Comparison of ENCODE assay signal across 9 cellular contexts in the genomic region with DNA sequence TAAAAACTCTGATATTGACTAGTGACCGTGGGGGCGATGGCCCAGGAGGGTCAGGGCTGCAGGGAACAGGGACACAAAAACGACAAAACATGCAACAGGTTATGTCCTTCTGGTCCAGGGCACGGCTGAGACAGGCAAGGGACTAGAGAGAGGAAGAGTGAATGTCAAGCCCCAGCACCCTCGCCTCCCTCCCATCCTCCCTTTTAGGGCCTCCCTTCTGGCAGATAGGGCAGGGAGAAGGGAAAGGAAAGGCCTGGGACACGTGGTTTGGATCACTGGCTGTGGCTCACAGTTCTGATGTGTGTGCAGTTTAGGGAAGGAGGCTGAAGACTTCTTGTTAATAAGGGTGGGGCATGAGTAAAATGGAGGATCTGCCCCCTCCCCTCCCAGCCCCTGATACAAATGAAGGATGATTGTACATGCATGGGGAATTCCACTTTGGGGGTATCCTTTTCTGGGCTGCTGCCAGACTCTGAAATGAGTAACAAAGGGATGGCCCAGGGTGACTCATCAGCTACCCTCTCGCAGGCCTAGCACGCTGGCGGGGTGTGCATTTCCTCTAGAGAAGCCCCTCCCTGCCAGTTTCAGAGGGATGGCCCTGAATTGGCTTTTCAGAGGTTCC. TPM values are rescaled to one million over a fixed set of nuclear protein-coding genes. Genes with fewer than 3 reads are reported as not detected.
DNase-seq lines count a peak whose midpoint lies in the region; ATAC-seq, FAIRE-seq and TF ChIP-seq lines count a peak whose summit lies in the region.
"Had no signal": no experiment of that assay in that cellular context is flagged by ENCODE, and none has a peak within 500 bp of the region (broad histone marks: within the 10 kb centered on the region; RNA-seq: fewer than 3 reads in every experiment).

No MANE protein-coding gene starts in this region.

- H3K4me3 ChIP-seq in HUES6 (ENCODE audit: low read depth, low read length), result peak overlapping the region; percentile 37; the same call in 1 of the 2 replicates
- no peak overlapping the region for H3K4me3 ChIP-seq in bronchial epithelial cell (ENCODE audit: low read depth, low read length)
- no peak overlapping the region for H3K4me3 ChIP-seq in HepG2 (replicated peaks in 1 of 3; ENCODE audit: insufficient read depth in 1 of 3, low read depth in 2 of 3, low read length in 3 of 3)

- H3K27ac ChIP-seq in HUES6 (ENCODE audit: low read depth, low read length) (peak overlapping the region; percentile 25; the same call in 1 of the 2 replicates), HepG2 (ENCODE audit: extremely low read length, insufficient read depth, low read length) (no peak overlapping the region)

- no peaks in the 10 kb centered on the region for H3K79me2 ChIP-seq in HepG2 (ENCODE audit: insufficient read depth, low read length)

- ATAC-seq in GM21528 (IDR thresholded peaks at IDR 0.05; ENCODE audit: low FRiP score, unreplicated experiment) (peak; percentile 91), HepG2 (peak; percentile 50; the same call in 2 of the 3 replicates)

- no peak for TF ChIP-seq POLR2A in HepG2 (IDR thresholded peaks at IDR 0.05; ENCODE audit: insufficient read depth in 1 of 2, low read depth in 2 of 2, low read length in 2 of 2)

- no peak for TF ChIP-seq CTCF in bronchial epithelial cell (IDR thresholded peaks at IDR 0.05; ENCODE audit: insufficient read depth, low read length, severe bottlenecking)
- no peak for TF ChIP-seq CTCF in HepG2 (CRISPR knock-in tag; IDR thresholded peaks at IDR 0.05)

- H3K9me3 ChIP-seq in HUES6 (ENCODE audit: control insufficient read depth, insufficient read depth, low read depth, low read length) (no peaks in the 10 kb centered on the region), HepG2 (ENCODE audit: low read length) (no peaks in the 10 kb centered on the region)

- POLR2A ChIA-PET in HepG2 (lab: Yijun Ruan, JAX), result no interaction called here

- H4K20me1 ChIP-seq in HepG2 (ENCODE audit: insufficient read depth, low read length), result no peaks in the 10 kb centered on the region

- peak overlapping the region; percentile 58 for H3K9ac ChIP-seq in HUES6 (ENCODE audit: low read length)
- no peak overlapping the region for H3K9ac ChIP-seq in HepG2 (ENCODE audit: insufficient read depth, low read depth, low read length)

- TF ChIP-seq EP300 in HepG2 (IDR thresholded peaks at IDR 0.05; ENCODE audit: low read depth in 2 of 2, low read length in 2 of 2) (no peak), HepG2 (CRISPR knock-in tag; IDR thresholded peaks at IDR 0.05; ENCODE audit: borderline replicate concordance) (no peak)

- DNase-seq in COR-L47 (lab: John Stamatoyannopoulos, UW) (peak; percentile 67), bronchial epithelial cell (ENCODE audit: low read depth) (peak; percentile 94), HepG2 (ENCODE audit: low spot score) (no peak), NAMALWA (ENCODE audit: low spot score) (no peak)
- DNase-seq in activated CD4-positive, CD25-positive, alpha-beta regulatory T cell (lab: John Stamatoyannopoulos, UW), result peak; percentile 65 to 79 (median 70)
- peak; percentile 86 for DNase-seq in stimulated activated CD8-positive, alpha-beta memory T cell treated with anti-CD3 and anti-CD28 coated beads, Interleukin-12 subunit alpha, Interleukin-12 subunit beta, amount 100 ng/mL, for 1 hour (ENCODE audit: low read depth)

- H3K36me3 ChIP-seq in HUES6 (ENCODE audit: control insufficient read depth, insufficient read depth, low read length) (peaks cover 18% of the 10 kb centered on the region; the same call in 1 of the 2 replicates), bronchial epithelial cell (ENCODE audit: control insufficient read depth, insufficient read depth, low read length) (peaks cover 27% of the 10 kb centered on the region), HepG2 (replicated peaks in 1 of 2; ENCODE audit: control insufficient read depth in 1 of 2, insufficient read depth in 2 of 2, low read length in 2 of 2) (no peaks in the 10 kb centered on the region; a peak in 1 of 5 replicates)

- no peak overlapping the region for H2AFZ ChIP-seq in HepG2 (ENCODE audit: low read length)

- CTCF ChIA-PET in HepG2 (lab: Yijun Ruan, JAX; ENCODE audit: low intra/inter-chr PET ratio, low total read pairs), result no interaction called here

- in situ Hi-C loops in HepG2 (cut with HindIII; ENCODE audit: extremely low pct_ligation_motif_present, low pct_unique_long_range_greater_than_20kb), result no loop called here

- no TSS peak for BruUV-seq in HepG2 (replicated peaks; lab: Mats Ljungman, UMichigan)

- intact Hi-C loops in HepG2 (cut with micrococcal nuclease; ENCODE audit: unreplicated experiment), result no loop called here

- no peak for TF ChIP-seq RAD21 in HepG2 (CRISPR knock-in tag; IDR thresholded peaks at IDR 0.05)

- H3K27me3 ChIP-seq in HUES6 (ENCODE audit: control insufficient read depth, insufficient read depth, low read length), result peaks cover 59% of the 10 kb centered on the region
- no peaks in the 10 kb centered on the region for H3K27me3 ChIP-seq in bronchial epithelial cell (ENCODE audit: control insufficient read depth, insufficient read depth, low read length)
- no peaks in the 10 kb centered on the region for H3K27me3 ChIP-seq in HepG2 (ENCODE audit: control insufficient read depth in 1 of 2, insufficient read depth in 2 of 2, low read length in 2 of 2)

- 47% methylated on average over 9 of the region's 9 CpGs for WGBS in HepG2 (ENCODE audit: low lambda C conversion rate)

- H3K4me1 ChIP-seq in HUES6 (ENCODE audit: control insufficient read depth, insufficient read depth, low read length) (peaks cover 49% of the 10 kb centered on the region), HepG2 (ENCODE audit: insufficient read depth, low read length) (peaks cover 1% of the 10 kb centered on the region)

- no peak for FAIRE-seq in bronchial epithelial cell (lab: Jason Lieb, UNC)
- no peak for FAIRE-seq in HepG2 (lab: Jason Lieb, UNC)
- FAIRE-seq: TTC549 had no signal

- H3K4me2 ChIP-seq in HepG2 (ENCODE audit: low read depth, low read length), result no peak overlapping the region

TF ChIP-seq in HepG2, 621 proteins besides CTCF, POLR2A, EP300 and RAD21:
- TF ChIP-seq FOSL2 (CRISPR knock-in tag; IDR thresholded peaks at IDR 0.05), result peak; percentile 76
- TF ChIP-seq, protein P1, sequence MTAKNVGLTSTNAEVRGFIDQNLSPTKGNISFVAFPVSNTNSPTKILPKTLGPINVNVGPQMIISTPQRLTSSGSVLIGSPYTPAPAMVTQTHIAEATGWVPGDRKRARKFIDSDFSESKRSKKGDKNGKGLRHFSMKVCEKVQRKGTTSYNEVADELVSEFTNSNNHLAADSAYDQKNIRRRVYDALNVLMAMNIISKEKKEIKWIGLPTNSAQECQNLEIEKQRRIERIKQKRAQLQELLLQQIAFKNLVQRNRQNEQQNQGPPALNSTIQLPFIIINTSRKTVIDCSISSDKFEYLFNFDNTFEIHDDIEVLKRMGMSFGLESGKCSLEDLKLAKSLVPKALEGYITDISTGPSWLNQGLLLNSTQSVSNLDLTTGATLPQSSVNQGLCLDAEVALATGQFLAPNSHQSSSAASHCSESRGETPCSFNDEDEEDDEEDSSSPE (CRISPR knock-in tag; IDR thresholded peaks at IDR 0.05), result no peak

RNA-seq across cellular contexts. Expression of a gene that starts 14.2 kb away (rescaled TPM):
- total RNA-seq in bronchial epithelial cell, result 353 and 526 TPM in 2 replicates
- total RNA-seq in HepG2 (2016; rRNA removed; fragmentation: Illumina TruSeq; extraction: Trizol), result 6.2 and 7.8 TPM in 2 replicates
- total RNA-seq in HepG2 (2016; cell fraction: cytosol; rRNA removed; fragmentation: Illumina TruSeq; extraction: Trizol; ENCODE audit: low read depth), result 2.0 and 2.6 TPM in 2 replicates
- total RNA-seq in HepG2 (2016; cell fraction: insoluble cytoplasmic fraction; rRNA removed; fragmentation: Illumina TruSeq; extraction: Trizol), result 6.2 and 7.8 TPM in 2 replicates
- 5.4 and 5.5 TPM in 2 replicates for total RNA-seq in HepG2 (2016; cell fraction: membrane; rRNA removed; fragmentation: Illumina TruSeq; extraction: Trizol)
- 4.8 and 5.3 TPM in 2 replicates for total RNA-seq in HepG2 (2016; cell fraction: nucleus; rRNA removed; fragmentation: Illumina TruSeq; extraction: Trizol)
- 7.4 and 10.8 TPM in 2 replicates for polyA plus RNA-seq in HepG2 (2011; rRNA removed)
- 3.5 and 4.8 TPM in 2 replicates for polyA plus RNA-seq in HepG2 (2011; cell fraction: cytosol; rRNA removed)
- 27.6 and 31.4 TPM in 2 replicates for polyA plus RNA-seq in HepG2 (2011; cell fraction: nucleus; rRNA removed)
- polyA plus RNA-seq in HepG2 (2012), result 7.0 and 8.4 TPM in 2 replicates
- polyA plus RNA-seq in HepG2 (2016; cell fraction: cytosol; fragmentation: Illumina TruSeq; extraction: Trizol; ENCODE audit: low read depth), result 2.3 and 2.7 TPM in 2 replicates
- 8.9 and 9.2 TPM in 2 replicates for polyA plus RNA-seq in HepG2 (2016; cell fraction: insoluble cytoplasmic fraction; fragmentation: Illumina TruSeq; extraction: Trizol; ENCODE audit: low read depth)
- 4.9 and 5.3 TPM in 2 replicates for polyA plus RNA-seq in HepG2 (2016; cell fraction: membrane; fragmentation: Illumina TruSeq; extraction: Trizol; ENCODE audit: low read depth)
- polyA plus RNA-seq in HepG2 (2016; cell fraction: nucleus; fragmentation: Illumina TruSeq; extraction: Trizol; ENCODE audit: insufficient read depth, low read depth), result 9.2 and 12.8 TPM in 2 replicates
- 5.0 and 63.8 TPM in 2 replicates for polyA minus RNA-seq in HepG2 (2011; rRNA and poly(A)+ RNA removed; ENCODE audit: low replicate concordance)
- 4.1 and 4.3 TPM in 2 replicates for polyA minus RNA-seq in HepG2 (2011; cell fraction: cytosol; rRNA and poly(A)+ RNA removed)
- polyA minus RNA-seq in HepG2 (2011; cell fraction: nucleus; rRNA and poly(A)+ RNA removed), result 7.7 and 11.3 TPM in 2 replicates

Comparison
In these comparisons a context has a peak if more than half of its experiments do, and no peak if none do; other contexts are left out.
1. DNase-seq: peak in COR-L47 (single experiment), activated CD4-positive, CD25-positive, alpha-beta regulatory T cell (4 of 4), bronchial epithelial cell (single experiment) and stimulated activated CD8-positive, alpha-beta memory T cell treated with anti-CD3 and anti-CD28 coated beads, Interleukin-12 subunit alpha, Interleukin-12 subunit beta, amount 100 ng/mL, for 1 hour (single experiment); none in HepG2 (single experiment) and NAMALWA (single experiment).
2. RNA of a gene that starts 14.2 kb away (total RNA-seq): 353 to 526 TPM in bronchial epithelial cell; 2.0 to 7.8 TPM in HepG2; every median in the first group is over 10 times any median in the second.